20 cellular contexts compared by ENCODE assay signal in genomic region chr6:21732731-21733130, GRCh38.
DNase-seq lines count a peak whose midpoint lies in the region; ATAC-seq, FAIRE-seq and TF ChIP-seq lines count a peak whose summit lies in the region.
"Had no signal": no experiment of that assay in that cellular context is flagged by ENCODE, and none has a peak within 500 bp of the region (broad histone marks: within the 10 kb centered on the region; RNA-seq: fewer than 3 reads in every experiment).

No MANE protein-coding gene starts in this region.

- peaks cover 8% of the 10 kb centered on the region for H3K4me1 ChIP-seq in Loucy (ENCODE audit: insufficient read depth, low read length, poor library complexity, severe bottlenecking)
- peaks cover 31% of the 10 kb centered on the region for H3K4me1 ChIP-seq in astrocyte (ENCODE audit: insufficient read depth, low read length)
- no peaks in the 10 kb centered on the region for H3K4me1 ChIP-seq in kidney (ENCODE audit: control insufficient read depth in 1 of 2, insufficient read depth in 1 of 2, low read depth in 1 of 2, low read length in 2 of 2)

- H3K4me3 Mint-ChIP-seq in astrocyte (ENCODE audit: unreplicated experiment): peak overlapping the region; percentile 40
- H3K4me3 Mint-ChIP-seq: activated CD8-positive, alpha-beta T cell treated with anti-CD3 and anti-CD28 coated beads for 36 hours; natural killer cell treated with Interleukin-12 subunit alpha and Interleukin-12 subunit beta and Interleukin-15 and Interleukin-18, amount 100 ng/mL, for 72 hours; T-cell had no signal

- H3K27ac ChIP-seq in astrocyte (ENCODE audit: low read depth, low read length) (peak overlapping the region; percentile 34), kidney (ENCODE audit: low read depth in 2 of 2, low read length in 2 of 2) (no peak overlapping the region)
- H3K27ac ChIP-seq: C4-2B had no signal

- H3K4me1 Mint-ChIP-seq in astrocyte (ENCODE audit: low read depth, unreplicated experiment): peaks cover 41% of the 10 kb centered on the region
- H3K4me1 Mint-ChIP-seq: T-cell had no signal

- ATAC-seq in HG02588 (IDR thresholded peaks at IDR 0.05; ENCODE audit: unreplicated experiment) (no peak), GM18907 (IDR thresholded peaks at IDR 0.05; ENCODE audit: unreplicated experiment) (no peak)
- ATAC-seq: activated CD8-positive, alpha-beta T cell treated with anti-CD3 and anti-CD28 coated beads for 36 hours; activated naive CD4-positive, alpha-beta T cell treated with anti-CD3 and anti-CD28 coated beads, Interleukin-2, amount 50 U/mL, for 72 hours; natural killer cell treated with Interleukin-12 subunit alpha and Interleukin-12 subunit beta and Interleukin-15 and Interleukin-18, amount 100 ng/mL, for 72 hours; stimulated activated naive CD8-positive, alpha-beta T cell treated with anti-CD3 and anti-CD28 coated beads, Interleukin-15, Interleukin-2, amounts not matched to agents 100 U/mL and 50 U/mL, for 24 hours; T-cell had no signal

- peak; percentile 11 for DNase-seq in A172 (ENCODE audit: low spot score)
- peak; percentile 41 for DNase-seq in astrocyte (ENCODE audit: low read depth)
- DNase-seq in kidney tubule cell (ENCODE audit: low spot score): peak; percentile 40
- no peak for DNase-seq in kidney
- DNase-seq in SIG-M5 treated with dmso at 0.1 percent for 504 hours (lab: John Stamatoyannopoulos, UW; ENCODE audit: unreplicated experiment): no peak
- DNase-seq: activated CD8-positive, alpha-beta T cell treated with anti-CD3 and anti-CD28 coated beads for 36 hours; activated T-cell treated with anti-CD3 and anti-CD28 coated beads, Interleukin-2, amount 50 U/mL, for 48 hours; dermis blood vessel endothelial cell; head of caudate nucleus; NCI-H1694; NCI-H510A treated with DMSO at 0.1 percent for 48 hours; stimulated activated naive CD8-positive, alpha-beta T cell treated with anti-CD3 and anti-CD28 coated beads, Interleukin-15, Interleukin-2, amounts not matched to agents 100 U/mL and 50 U/mL, for 24 hours; T-cell had no signal

- H3K4me2 ChIP-seq in Loucy (ENCODE audit: low read depth, low read length, poor library complexity, severe bottlenecking) (peak overlapping the region; percentile 10), astrocyte (ENCODE audit: low read length) (peak overlapping the region; percentile 69)

- intact Hi-C loops in kidney (cut with DNase I): no loop called here

- peaks cover 96% of the 10 kb centered on the region for H4K20me1 ChIP-seq in Loucy (ENCODE audit: insufficient read depth, low read length, poor library complexity, severe bottlenecking)
- peaks cover 12% of the 10 kb centered on the region for H4K20me1 ChIP-seq in astrocyte (ENCODE audit: insufficient read depth, low read length)

- H3K36me3 ChIP-seq in Loucy (ENCODE audit: insufficient read depth, low read length): peaks cover 65% of the 10 kb centered on the region
- H3K36me3 ChIP-seq in astrocyte (ENCODE audit: insufficient read depth, low read length): no peaks in the 10 kb centered on the region
- H3K36me3 ChIP-seq in kidney (ENCODE audit: control insufficient read depth in 1 of 2, insufficient read depth in 2 of 2, low read length in 2 of 2): no peaks in the 10 kb centered on the region

- peaks cover 100% of the 10 kb centered on the region for H3K79me2 ChIP-seq in Loucy (ENCODE audit: insufficient read depth, low read length)
- H3K79me2 ChIP-seq in astrocyte (ENCODE audit: insufficient read depth, low read length): peaks cover 51% of the 10 kb centered on the region

- peaks cover 4% of the 10 kb centered on the region for H3K36me3 Mint-ChIP-seq in astrocyte (ENCODE audit: low read depth, unreplicated experiment)
- H3K36me3 Mint-ChIP-seq: activated naive CD4-positive, alpha-beta T cell treated with anti-CD3 and anti-CD28 coated beads, Interleukin-2, amount 50 U/mL, for 72 hours; natural killer cell treated with Interleukin-12 subunit alpha and Interleukin-12 subunit beta and Interleukin-15 and Interleukin-18, amount 100 ng/mL, for 72 hours; T-cell had no signal

- TF ChIP-seq CTCF in Loucy (conservative IDR thresholded peaks at IDR 0.05; ENCODE audit: low read length) (no peak), astrocyte (IDR thresholded peaks at IDR 0.05; ENCODE audit: insufficient read depth, low read depth, low read length) (no peak), kidney (IDR thresholded peaks at IDR 0.05; ENCODE audit: borderline replicate concordance, extremely low read depth, insufficient read depth) (no peak)

- H3K9ac ChIP-seq in Loucy (ENCODE audit: low read depth, low read length, poor library complexity, severe bottlenecking) (no peak overlapping the region), astrocyte (ENCODE audit: low read length) (peak overlapping the region; percentile 17), kidney (ENCODE audit: low read length in 2 of 2) (no peak overlapping the region)

- H3K27me3 ChIP-seq in Loucy (ENCODE audit: insufficient read depth, low read length, poor library complexity, severe bottlenecking) (no peaks in the 10 kb centered on the region), astrocyte (ENCODE audit: insufficient read depth, low read length) (no peaks in the 10 kb centered on the region)

- H3K9me3 ChIP-seq in Loucy (ENCODE audit: insufficient read depth, low read depth, low read length): no peaks in the 10 kb centered on the region
- no peaks in the 10 kb centered on the region for H3K9me3 ChIP-seq in astrocyte (ENCODE audit: insufficient read depth, low read depth, low read length)
- no peaks in the 10 kb centered on the region for H3K9me3 ChIP-seq in kidney (ENCODE audit: control insufficient read depth in 1 of 2, low read length in 2 of 2)

- H3K9me2 ChIP-seq in Loucy (replicated peaks; ENCODE audit: low read depth, low read length): no peaks in the 10 kb centered on the region

- no peaks in the 10 kb centered on the region for H3K9me3 Mint-ChIP-seq in astrocyte (ENCODE audit: unreplicated experiment)
- H3K9me3 Mint-ChIP-seq: activated CD8-positive, alpha-beta T cell treated with anti-CD3 and anti-CD28 coated beads for 36 hours; activated naive CD4-positive, alpha-beta T cell treated with anti-CD3 and anti-CD28 coated beads, Interleukin-2, amount 50 U/mL, for 72 hours; natural killer cell treated with Interleukin-12 subunit alpha and Interleukin-12 subunit beta and Interleukin-15 and Interleukin-18, amount 100 ng/mL, for 72 hours; T-cell had no signal

- H3K27ac Mint-ChIP-seq in astrocyte (ENCODE audit: unreplicated experiment): peak overlapping the region; percentile 63
- H3K27ac Mint-ChIP-seq: activated CD8-positive, alpha-beta T cell treated with anti-CD3 and anti-CD28 coated beads for 36 hours; activated naive CD4-positive, alpha-beta T cell treated with anti-CD3 and anti-CD28 coated beads, Interleukin-2, amount 50 U/mL, for 72 hours; natural killer cell treated with Interleukin-12 subunit alpha and Interleukin-12 subunit beta and Interleukin-15 and Interleukin-18, amount 100 ng/mL, for 72 hours; T-cell had no signal

- FAIRE-seq in astrocyte (lab: Jason Lieb, UNC) (no peak), kidney (lab: Jason Lieb, UNC) (no peak)
- FAIRE-seq: GM19239 had no signal

- H3F3A ChIP-seq in Loucy (ENCODE audit: low read depth): no peaks in the 10 kb centered on the region

- no peaks in the 10 kb centered on the region for H3K27me3 Mint-ChIP-seq in astrocyte (ENCODE audit: low read depth, unreplicated experiment)

- H3K4me3 ChIP-seq in Loucy (ENCODE audit: low read length, poor library complexity, severe bottlenecking): no peak overlapping the region
- H3K4me3 ChIP-seq in astrocyte (ENCODE audit: insufficient read depth, low read depth, low read length): no peak overlapping the region
- H3K4me3 ChIP-seq in kidney (ENCODE audit: low read length in 2 of 2): no peak overlapping the region

- H2AFZ ChIP-seq in Loucy (ENCODE audit: low read length) (no peak overlapping the region), astrocyte (ENCODE audit: low read depth, low read length) (no peak overlapping the region)

Comparison
In these comparisons a context has a peak if more than half of its experiments do, and no peak if none do; other contexts are left out.
1. DNase-seq: peak in A172 (single experiment), astrocyte (single experiment) and kidney tubule cell (single experiment); none in kidney (single experiment) and SIG-M5 treated with dmso at 0.1 percent for 504 hours (single experiment).